ENCODE assay signal across 8 cellular contexts in the genomic region with DNA sequence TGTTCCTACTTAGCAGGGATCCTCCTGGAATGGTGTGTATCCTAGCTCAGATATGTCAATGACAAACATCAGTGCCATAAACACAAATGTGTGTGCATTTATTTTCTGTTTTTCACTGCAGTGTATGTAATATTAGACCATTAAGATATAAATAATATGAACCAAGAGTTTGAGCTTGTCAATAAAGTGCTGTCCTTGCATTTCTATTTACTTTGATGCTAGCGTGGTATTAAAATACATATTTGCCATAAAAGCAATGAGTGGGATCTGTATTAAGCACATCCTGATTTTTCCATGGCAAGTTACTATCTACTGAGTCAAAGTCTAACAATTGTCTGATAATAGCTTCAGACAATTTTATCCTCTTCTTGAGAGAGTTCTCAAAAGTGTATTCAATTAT.
"Had no signal": no experiment of that assay in that cellular context is flagged by ENCODE, and none has a peak within 500 bp of the region (broad histone marks: within the 10 kb centered on the region; RNA-seq: fewer than 3 reads in every experiment).

No MANE protein-coding gene starts in this region.

- DNase-seq: GDM1, GF-D8 had no signal

- H3K4me3 ChIP-seq: GM12878 had no signal

- ATAC-seq: GM12878 had no signal

- FAIRE-seq: G401.6, GM12878, GM12891, GM12892, GM18507, GM19239 had no signal
